In the genomic region with DNA sequence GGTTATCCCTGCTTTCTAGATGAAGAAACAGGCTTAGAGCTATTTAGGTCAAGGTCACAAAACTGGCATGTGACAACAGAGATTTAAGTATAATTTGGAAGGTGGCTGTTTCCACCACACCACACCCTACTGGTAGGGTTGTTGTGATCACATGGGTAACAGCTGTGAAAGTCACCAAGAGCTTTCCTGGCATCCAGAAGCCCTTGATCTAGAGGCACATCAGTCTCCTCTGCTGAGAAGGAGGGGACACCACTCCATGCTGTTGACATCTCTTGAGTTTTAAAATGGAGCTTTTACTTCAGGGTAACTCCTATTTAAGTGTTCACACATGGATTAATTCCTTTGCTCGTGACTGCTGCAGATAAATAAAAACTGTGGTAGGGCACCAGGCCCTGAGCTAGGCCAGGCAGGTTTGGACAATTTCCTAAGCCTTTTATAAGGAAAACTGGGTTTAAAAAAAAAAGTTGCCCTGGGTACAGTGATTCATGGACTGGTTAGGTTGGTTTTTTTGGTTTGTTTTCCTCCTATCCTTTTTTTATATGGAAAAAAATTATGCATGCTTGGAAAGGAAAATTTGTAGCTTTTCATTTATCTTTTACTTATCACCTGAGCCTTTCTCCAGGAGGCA, we compare ENCODE assay signal across 16 cellular contexts. TPM values are rescaled to one million over a fixed set of nuclear protein-coding genes. Genes with fewer than 3 reads are reported as not detected.
DNase-seq lines count a peak whose midpoint lies in the region; ATAC-seq and TF ChIP-seq lines count a peak whose summit lies in the region.
"Had no signal": no experiment of that assay in that cellular context is flagged by ENCODE, and none has a peak within 500 bp of the region (broad histone marks: within the 10 kb centered on the region; RNA-seq: fewer than 3 reads in every experiment).

No MANE protein-coding gene starts in this region.

- H3K36me3 Mint-ChIP-seq in CD4-positive, CD25-positive, alpha-beta regulatory T cell, result peaks cover 7% of the 10 kb centered on the region
- H3K36me3 Mint-ChIP-seq in natural killer cell treated with Interleukin-12 subunit alpha and Interleukin-12 subunit beta and Interleukin-15 and Interleukin-18, amount 100 ng/mL, for 72 hours, result no peaks in the 10 kb centered on the region
- H3K36me3 Mint-ChIP-seq in chondrocyte (ENCODE audit: low read depth), result no peaks in the 10 kb centered on the region
- H3K36me3 Mint-ChIP-seq: IgD-negative memory B cell had no signal

- H3K27ac ChIP-seq in CD4-positive, CD25-positive, alpha-beta regulatory T cell (ENCODE audit: insufficient read depth, low read length, poor library complexity, severe bottlenecking), result no peak overlapping the region
- H3K27ac ChIP-seq in spleen, result peak overlapping the region in 1 of 8 donors; percentile 9

- H3K27ac Mint-ChIP-seq in CD4-positive, CD25-positive, alpha-beta regulatory T cell, result peak overlapping the region in 2 of 3 donors; percentile 56 to 65
- H3K27ac Mint-ChIP-seq in natural killer cell treated with Interleukin-12 subunit alpha and Interleukin-12 subunit beta and Interleukin-15 and Interleukin-18, amount 100 ng/mL, for 72 hours, result peak overlapping the region; percentile 69 to 90
- no peak overlapping the region for H3K27ac Mint-ChIP-seq in chondrocyte (ENCODE audit: unreplicated experiment)
- H3K27ac Mint-ChIP-seq: activated CD4-positive, alpha-beta T cell treated with anti-CD3 and anti-CD28 coated beads, Interleukin-2, amount 10 ng/mL, durations not matched to agents 7 days and 5 days; IgD-negative memory B cell; stimulated activated memory B cell treated with anti-CD40 and anti-IgM and Interleukin-4, amounts not matched to agents 10 μg/mL and 1 μg/mL and 100 μg/mL, for 72 hours; T-cell had no signal

- H3K9me3 ChIP-seq in CD4-positive, CD25-positive, alpha-beta regulatory T cell (ENCODE audit: control insufficient read depth in 2 of 2, low read length in 2 of 2), result no peaks in the 10 kb centered on the region
- H3K9me3 ChIP-seq in spleen, result no peaks in the 10 kb centered on the region
- H3K9me3 ChIP-seq: BE2C had no signal

- H3K4me1 Mint-ChIP-seq in CD4-positive, CD25-positive, alpha-beta regulatory T cell, result peaks cover 38 to 71% (median 62%) of the 10 kb centered on the region in 4 donors
- H3K4me1 Mint-ChIP-seq in natural killer cell treated with Interleukin-12 subunit alpha and Interleukin-12 subunit beta and Interleukin-15 and Interleukin-18, amount 100 ng/mL, for 72 hours (ENCODE audit: low read depth in 2 of 2), result peaks cover 74 to 76% of the 10 kb centered on the region in 2 donors
- H3K4me1 Mint-ChIP-seq in chondrocyte (ENCODE audit: low read depth), result peaks cover 31% of the 10 kb centered on the region

- no peak for TF ChIP-seq POLR2A in spleen (IDR thresholded peaks at IDR 0.05)

- no peak overlapping the region for H3K4me3 ChIP-seq in CD4-positive, CD25-positive, alpha-beta regulatory T cell (ENCODE audit: low read depth, low read length)
- no peak overlapping the region for H3K4me3 ChIP-seq in spleen

- no peaks in the 10 kb centered on the region for H3K27me3 Mint-ChIP-seq in CD4-positive, CD25-positive, alpha-beta regulatory T cell
- H3K27me3 Mint-ChIP-seq in natural killer cell treated with Interleukin-12 subunit alpha and Interleukin-12 subunit beta and Interleukin-15 and Interleukin-18, amount 100 ng/mL, for 72 hours, result no peaks in the 10 kb centered on the region
- no peaks in the 10 kb centered on the region for H3K27me3 Mint-ChIP-seq in chondrocyte (ENCODE audit: low read depth)
- H3K27me3 Mint-ChIP-seq: activated CD4-positive, alpha-beta T cell treated with anti-CD3 and anti-CD28 coated beads, Interleukin-2, amount 10 ng/mL, durations not matched to agents 7 days and 5 days; IgD-negative memory B cell; stimulated activated memory B cell treated with anti-CD40 and anti-IgM and Interleukin-4, amounts not matched to agents 10 μg/mL and 1 μg/mL and 100 μg/mL, for 72 hours; T-cell had no signal

- TF ChIP-seq CTCF in chondrocyte (IDR thresholded peaks at IDR 0.05) (no peak), spleen (IDR thresholded peaks at IDR 0.05 in 8 of 11, conservative IDR thresholded peaks at IDR 0.05 in 3 of 11) (no peak)

- H3K4me3 Mint-ChIP-seq in CD4-positive, CD25-positive, alpha-beta regulatory T cell, result no peak overlapping the region
- peak overlapping the region; percentile 44 for H3K4me3 Mint-ChIP-seq in natural killer cell treated with Interleukin-12 subunit alpha and Interleukin-12 subunit beta and Interleukin-15 and Interleukin-18, amount 100 ng/mL, for 72 hours
- no peak overlapping the region for H3K4me3 Mint-ChIP-seq in chondrocyte (ENCODE audit: unreplicated experiment)
- H3K4me3 Mint-ChIP-seq: activated CD4-positive, alpha-beta T cell treated with anti-CD3 and anti-CD28 coated beads, Interleukin-2, amount 10 ng/mL, durations not matched to agents 7 days and 5 days; IgD-negative memory B cell; stimulated activated memory B cell treated with anti-CD40 and anti-IgM and Interleukin-4, amounts not matched to agents 10 μg/mL and 1 μg/mL and 100 μg/mL, for 72 hours had no signal

- 81 to 100% (median 91%) methylated on average over 1 of the region's 1 CpG for WGBS in spleen, 5 donors

- no peaks in the 10 kb centered on the region for H3K27me3 ChIP-seq in CD4-positive, CD25-positive, alpha-beta regulatory T cell (ENCODE audit: control insufficient read depth, insufficient read depth, low read length)
- no peaks in the 10 kb centered on the region for H3K27me3 ChIP-seq in spleen (replicated peaks in 1 of 7)
- H3K27me3 ChIP-seq: BE2C had no signal

- H3K36me3 ChIP-seq in CD4-positive, CD25-positive, alpha-beta regulatory T cell (ENCODE audit: control insufficient read depth, insufficient read depth, low read length), result no peaks in the 10 kb centered on the region
- H3K36me3 ChIP-seq in spleen, result peaks cover 0 to 14% (median 0%) of the 10 kb centered on the region in 6 donors
- H3K36me3 ChIP-seq: BE2C had no signal

- DNase-seq in CD4-positive, CD25-positive, alpha-beta regulatory T cell, result peak in 1 of 3 donors; percentile 44
- peak; percentile 25 for DNase-seq in M059J (ENCODE audit: low read depth)
- DNase-seq in fibroblast of peridontal ligament (ENCODE audit: extremely low read depth), result peak; percentile 22
- no peak for DNase-seq in natural killer cell treated with Interleukin-12 subunit alpha and Interleukin-12 subunit beta and Interleukin-15 and Interleukin-18, amount 100 ng/mL, for 72 hours (ENCODE audit: low spot score)
- DNase-seq in chondrocyte (ENCODE audit: low spot score), result no peak
- DNase-seq in spleen, result no peak
- no peak for DNase-seq in foreskin melanocyte
- DNase-seq: activated CD4-positive, alpha-beta T cell treated with anti-CD3 and anti-CD28 coated beads, Interleukin-2, amount 10 ng/mL, durations not matched to agents 7 days and 5 days; activated gamma-delta T cell; BE2C; NCI-H1930; stimulated activated CD4-positive, alpha-beta T cell treated with anti-CD3 and anti-CD28 coated beads, Interleukin-1b, Interleukin-23, amount 100 ng/mL, for 48 hours had no signal

- intact Hi-C loops in spleen (cut with DNase I; ENCODE audit: low total_unique reads), result no loop called here

- ATAC-seq in CD4-positive, CD25-positive, alpha-beta regulatory T cell (ENCODE audit: low read depth in 2 of 2), result no peak
- ATAC-seq in natural killer cell treated with Interleukin-12 subunit alpha and Interleukin-12 subunit beta and Interleukin-15 and Interleukin-18, amount 100 ng/mL, for 72 hours, result no peak
- no peak for ATAC-seq in GM21526 (IDR thresholded peaks at IDR 0.05; ENCODE audit: low FRiP score, unreplicated experiment)
- ATAC-seq: stimulated activated memory B cell treated with anti-CD40 and anti-IgM and Interleukin-4, amounts not matched to agents 10 μg/mL and 1 μg/mL and 100 μg/mL, for 72 hours had no signal

- peaks cover 17% of the 10 kb centered on the region for H3K4me1 ChIP-seq in CD4-positive, CD25-positive, alpha-beta regulatory T cell (ENCODE audit: control insufficient read depth, insufficient read depth, low read length, poor library complexity, severe bottlenecking)
- H3K4me1 ChIP-seq in spleen, result peaks cover 13 to 73% (median 54%) of the 10 kb centered on the region in 6 donors
- H3K4me1 ChIP-seq: BE2C had no signal

- H3K9me3 Mint-ChIP-seq in CD4-positive, CD25-positive, alpha-beta regulatory T cell, result peaks cover 0 to 1% (median 0%) of the 10 kb centered on the region in 7 donors
- no peaks in the 10 kb centered on the region for H3K9me3 Mint-ChIP-seq in natural killer cell treated with Interleukin-12 subunit alpha and Interleukin-12 subunit beta and Interleukin-15 and Interleukin-18, amount 100 ng/mL, for 72 hours
- H3K9me3 Mint-ChIP-seq in chondrocyte (ENCODE audit: low read depth), result no peaks in the 10 kb centered on the region
- H3K9me3 Mint-ChIP-seq: activated CD4-positive, alpha-beta T cell treated with anti-CD3 and anti-CD28 coated beads, Interleukin-2, amount 10 ng/mL, durations not matched to agents 7 days and 5 days; IgD-negative memory B cell; stimulated activated memory B cell treated with anti-CD40 and anti-IgM and Interleukin-4, amounts not matched to agents 10 μg/mL and 1 μg/mL and 100 μg/mL, for 72 hours; T-cell had no signal

RNA-seq across cellular contexts. Expression of gene EXOSC7, which starts 7.5 kb away (rescaled TPM):
- total RNA-seq in CD4-positive, CD25-positive, alpha-beta regulatory T cell, result 32.8 TPM
- polyA plus RNA-seq in CD4-positive, CD25-positive, alpha-beta regulatory T cell, result 10 to 100 TPM; 42.5 to 51.7 (median 43.7) TPM
- total RNA-seq in M059J (2014; rRNA removed; shearing (Covaris generic)), result 43.4 and 45.1 TPM in 2 replicates
- 10 to 100 TPM; 50.7 to 75.7 TPM for total RNA-seq in natural killer cell treated with Interleukin-12 subunit alpha and Interleukin-12 subunit beta and Interleukin-15 and Interleukin-18, amount 100 ng/mL, for 72 hours
- 29.1 to 33.3 TPM (median 31.3 TPM) in 3 replicates for total RNA-seq in chondrocyte
- total RNA-seq in spleen, result 10 to 100 TPM; 28.4 to 42.8 (median 33.6) TPM
- 10 to 100 TPM; 32.1 to 43.7 (median 43.1) TPM for polyA plus RNA-seq in spleen

RNA-seq across cellular contexts. Expression of gene ZDHHC3, which starts 7.6 kb away (rescaled TPM):
- total RNA-seq in CD4-positive, CD25-positive, alpha-beta regulatory T cell, result 55.8 TPM
- polyA plus RNA-seq in CD4-positive, CD25-positive, alpha-beta regulatory T cell, result 10 to 100 TPM; 36.8 to 45.3 (median 39.7) TPM
- total RNA-seq in M059J (2014; rRNA removed; shearing (Covaris generic)), result 56.7 and 58.1 TPM in 2 replicates
- 100 to 1,000 TPM in 1 of 2 donors, 10 to 100 TPM in 1; 63.8 to 122 TPM for total RNA-seq in natural killer cell treated with Interleukin-12 subunit alpha and Interleukin-12 subunit beta and Interleukin-15 and Interleukin-18, amount 100 ng/mL, for 72 hours
- 60.3 to 69.8 TPM (median 63.4 TPM) in 3 replicates for total RNA-seq in chondrocyte
- total RNA-seq in spleen, result 10 to 100 TPM; 57.3 to 79.2 (median 70.1) TPM
- 10 to 100 TPM; 15.2 to 25.3 (median 17.4) TPM for polyA plus RNA-seq in spleen

RNA-seq across cellular contexts. Expression of gene CLEC3B, which starts 42.6 kb away (rescaled TPM):
- 0.99 TPM for total RNA-seq in CD4-positive, CD25-positive, alpha-beta regulatory T cell
- under 1 TPM in 1 of 4 donors, not detected in 3; 0.29 TPM for polyA plus RNA-seq in CD4-positive, CD25-positive, alpha-beta regulatory T cell
- 2.2 TPM in 1 of 2 replicates, not detected in the other for total RNA-seq in M059J (2014; rRNA removed; shearing (Covaris generic))
- total RNA-seq in natural killer cell treated with Interleukin-12 subunit alpha and Interleukin-12 subunit beta and Interleukin-15 and Interleukin-18, amount 100 ng/mL, for 72 hours, result not detected
- total RNA-seq in chondrocyte (47.1 to 105 TPM (median 50.3 TPM) in 3 replicates), spleen (100 to 1,000 TPM; 156 to 409 (median 295) TPM)
- polyA plus RNA-seq in spleen, result 100 to 1,000 TPM in 1 of 3 donors, 10 to 100 TPM in 2; 68.6 to 225 (median 91.3) TPM
- polyA plus RNA-seq: IgD-negative memory B cell had no signal

Comparison
In these comparisons a context has a peak if more than half of its experiments do, and no peak if none do; other contexts are left out.
1. DNase-seq: peak in M059J (single experiment) and fibroblast of peridontal ligament (single experiment); none in natural killer cell treated with Interleukin-12 subunit alpha and Interleukin-12 subunit beta and Interleukin-15 and Interleukin-18, amount 100 ng/mL, for 72 hours (single experiment), chondrocyte (single experiment), spleen (single experiment) and foreskin melanocyte (single experiment).
2. RNA of gene CLEC3B, which starts 42.6 kb away (total RNA-seq): 156 to 409 TPM in spleen and 47.1 to 105 TPM in chondrocyte; 0.99 TPM in CD4-positive, CD25-positive, alpha-beta regulatory T cell (single experiment), not detected in natural killer cell treated with Interleukin-12 subunit alpha and Interleukin-12 subunit beta and Interleukin-15 and Interleukin-18, amount 100 ng/mL, for 72 hours and 2.2 TPM in M059J; every median in the first group is over 10 times any median in the second.